Comparison of ENCODE assay signal across 1 cellular context in the genomic region with DNA sequence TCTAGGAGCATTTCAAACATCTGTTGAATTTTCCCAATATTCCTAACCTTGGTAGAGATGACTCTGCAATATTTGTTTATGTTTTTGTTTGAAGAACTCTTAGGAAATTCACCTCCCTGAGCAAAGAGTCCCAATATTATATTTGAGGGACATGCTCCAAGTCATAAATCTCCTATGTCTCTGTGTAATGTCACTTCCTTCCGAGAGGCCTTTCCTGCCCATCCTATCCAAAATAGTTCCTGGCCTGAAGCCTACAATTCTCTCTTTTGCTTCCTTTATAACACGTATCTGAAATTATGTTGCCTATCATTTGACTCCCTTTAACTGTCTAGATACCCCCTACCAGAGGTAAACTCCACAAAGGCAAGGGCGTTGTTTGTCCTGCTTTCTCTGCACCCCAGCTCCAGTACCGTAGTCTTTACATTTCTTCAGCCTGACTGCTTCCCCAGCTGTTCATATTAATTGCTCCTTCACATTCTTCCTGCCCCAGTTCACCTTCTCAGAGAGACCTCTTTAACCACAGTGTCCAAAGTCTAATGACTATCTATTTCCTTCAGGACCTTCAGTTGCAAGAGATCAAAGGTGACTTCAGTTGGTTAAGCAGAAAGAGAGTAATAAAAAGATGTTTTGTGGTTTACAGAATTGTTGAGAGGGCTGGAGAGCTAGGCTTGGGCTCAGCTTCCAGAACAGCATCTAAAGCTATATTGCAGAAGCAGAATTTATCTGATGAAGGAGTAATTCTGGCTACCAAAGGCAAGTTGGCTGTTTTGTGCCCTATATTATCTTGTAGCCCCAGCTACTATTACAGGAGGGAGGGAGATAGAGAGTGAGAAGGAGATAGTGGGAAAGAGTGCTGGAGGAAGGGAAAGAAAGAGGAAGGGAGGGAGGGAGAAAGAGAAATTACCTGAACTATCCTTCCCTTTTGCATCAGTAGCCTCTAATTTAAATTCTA.
TF ChIP-seq lines count a peak whose summit lies in the region.

No MANE protein-coding gene starts in this region.

TF ChIP-seq in GM23338, 12 proteins besides CTCF, POLR2A, EP300 and RAD21 (continued from another document):
- TF ChIP-seq, protein P1, sequence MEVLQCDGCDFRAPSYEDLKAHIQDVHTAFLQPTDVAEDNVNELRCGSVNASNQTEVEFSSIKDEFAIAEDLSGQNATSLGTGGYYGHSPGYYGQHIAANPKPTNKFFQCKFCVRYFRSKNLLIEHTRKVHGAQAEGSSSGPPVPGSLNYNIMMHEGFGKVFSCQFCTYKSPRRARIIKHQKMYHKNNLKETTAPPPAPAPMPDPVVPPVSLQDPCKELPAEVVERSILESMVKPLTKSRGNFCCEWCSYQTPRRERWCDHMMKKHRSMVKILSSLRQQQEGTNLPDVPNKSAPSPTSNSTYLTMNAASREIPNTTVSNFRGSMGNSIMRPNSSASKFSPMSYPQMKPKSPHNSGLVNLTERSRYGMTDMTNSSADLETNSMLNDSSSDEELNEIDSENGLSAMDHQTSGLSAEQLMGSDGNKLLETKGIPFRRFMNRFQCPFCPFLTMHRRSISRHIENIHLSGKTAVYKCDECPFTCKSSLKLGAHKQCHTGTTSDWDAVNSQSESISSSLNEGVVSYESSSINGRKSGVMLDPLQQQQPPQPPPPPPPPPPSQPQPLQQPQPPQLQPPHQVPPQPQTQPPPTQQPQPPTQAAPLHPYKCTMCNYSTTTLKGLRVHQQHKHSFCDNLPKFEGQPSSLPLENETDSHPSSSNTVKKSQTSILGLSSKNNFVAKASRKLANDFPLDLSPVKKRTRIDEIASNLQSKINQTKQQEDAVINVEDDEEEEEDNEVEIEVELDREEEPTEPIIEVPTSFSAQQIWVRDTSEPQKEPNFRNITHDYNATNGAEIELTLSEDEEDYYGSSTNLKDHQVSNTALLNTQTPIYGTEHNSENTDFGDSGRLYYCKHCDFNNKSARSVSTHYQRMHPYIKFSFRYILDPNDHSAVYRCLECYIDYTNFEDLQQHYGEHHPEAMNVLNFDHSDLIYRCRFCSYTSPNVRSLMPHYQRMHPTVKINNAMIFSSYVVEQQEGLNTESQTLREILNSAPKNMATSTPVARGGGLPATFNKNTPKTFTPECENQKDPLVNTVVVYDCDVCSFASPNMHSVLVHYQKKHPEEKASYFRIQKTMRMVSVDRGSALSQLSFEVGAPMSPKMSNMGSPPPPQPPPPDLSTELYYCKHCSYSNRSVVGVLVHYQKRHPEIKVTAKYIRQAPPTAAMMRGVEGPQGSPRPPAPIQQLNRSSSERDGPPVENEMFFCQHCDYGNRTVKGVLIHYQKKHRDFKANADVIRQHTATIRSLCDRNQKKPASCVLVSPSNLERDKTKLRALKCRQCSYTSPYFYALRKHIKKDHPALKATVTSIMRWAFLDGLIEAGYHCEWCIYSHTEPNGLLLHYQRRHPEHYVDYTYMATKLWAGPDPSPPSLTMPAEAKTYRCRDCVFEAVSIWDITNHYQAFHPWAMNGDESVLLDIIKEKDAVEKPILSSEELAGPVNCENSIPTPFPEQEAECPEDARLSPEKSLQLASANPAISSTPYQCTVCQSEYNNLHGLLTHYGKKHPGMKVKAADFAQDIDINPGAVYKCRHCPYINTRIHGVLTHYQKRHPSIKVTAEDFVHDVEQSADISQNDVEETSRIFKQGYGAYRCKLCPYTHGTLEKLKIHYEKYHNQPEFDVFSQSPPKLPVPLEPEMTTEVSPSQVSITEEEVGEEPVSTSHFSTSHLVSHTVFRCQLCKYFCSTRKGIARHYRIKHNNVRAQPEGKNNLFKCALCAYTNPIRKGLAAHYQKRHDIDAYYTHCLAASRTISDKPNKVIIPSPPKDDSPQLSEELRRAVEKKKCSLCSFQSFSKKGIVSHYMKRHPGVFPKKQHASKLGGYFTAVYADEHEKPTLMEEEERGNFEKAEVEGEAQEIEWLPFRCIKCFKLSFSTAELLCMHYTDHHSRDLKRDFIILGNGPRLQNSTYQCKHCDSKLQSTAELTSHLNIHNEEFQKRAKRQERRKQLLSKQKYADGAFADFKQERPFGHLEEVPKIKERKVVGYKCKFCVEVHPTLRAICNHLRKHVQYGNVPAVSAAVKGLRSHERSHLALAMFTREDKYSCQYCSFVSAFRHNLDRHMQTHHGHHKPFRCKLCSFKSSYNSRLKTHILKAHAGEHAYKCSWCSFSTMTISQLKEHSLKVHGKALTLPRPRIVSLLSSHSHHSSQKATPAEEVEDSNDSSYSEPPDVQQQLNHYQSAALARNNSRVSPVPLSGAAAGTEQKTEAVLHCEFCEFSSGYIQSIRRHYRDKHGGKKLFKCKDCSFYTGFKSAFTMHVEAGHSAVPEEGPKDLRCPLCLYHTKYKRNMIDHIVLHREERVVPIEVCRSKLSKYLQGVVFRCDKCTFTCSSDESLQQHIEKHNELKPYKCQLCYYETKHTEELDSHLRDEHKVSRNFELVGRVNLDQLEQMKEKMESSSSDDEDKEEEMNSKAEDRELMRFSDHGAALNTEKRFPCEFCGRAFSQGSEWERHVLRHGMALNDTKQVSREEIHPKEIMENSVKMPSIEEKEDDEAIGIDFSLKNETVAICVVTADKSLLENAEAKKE (CRISPR knock-in tag; IDR thresholded peaks at IDR 0.05) = no peak
- TF ChIP-seq, protein P2, sequence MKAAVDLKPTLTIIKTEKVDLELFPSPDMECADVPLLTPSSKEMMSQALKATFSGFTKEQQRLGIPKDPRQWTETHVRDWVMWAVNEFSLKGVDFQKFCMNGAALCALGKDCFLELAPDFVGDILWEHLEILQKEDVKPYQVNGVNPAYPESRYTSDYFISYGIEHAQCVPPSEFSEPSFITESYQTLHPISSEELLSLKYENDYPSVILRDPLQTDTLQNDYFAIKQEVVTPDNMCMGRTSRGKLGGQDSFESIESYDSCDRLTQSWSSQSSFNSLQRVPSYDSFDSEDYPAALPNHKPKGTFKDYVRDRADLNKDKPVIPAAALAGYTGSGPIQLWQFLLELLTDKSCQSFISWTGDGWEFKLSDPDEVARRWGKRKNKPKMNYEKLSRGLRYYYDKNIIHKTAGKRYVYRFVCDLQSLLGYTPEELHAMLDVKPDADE (IDR thresholded peaks at IDR 0.05) = no peak
- TF ChIP-seq ZNF331 (CRISPR knock-in tag; IDR thresholded peaks at IDR 0.05; ENCODE audit: low read depth) = no peak
- TF ChIP-seq JUNB (IDR thresholded peaks at IDR 0.05; ENCODE audit: unreplicated experiment) = no peak
- no peak for TF ChIP-seq NANOG (IDR thresholded peaks at IDR 0.05; ENCODE audit: borderline replicate concordance)
TF ChIP-seq in GM23338: peak in this region for 0.
